ENCODE assay signal across 12 cellular contexts in the genomic region with DNA sequence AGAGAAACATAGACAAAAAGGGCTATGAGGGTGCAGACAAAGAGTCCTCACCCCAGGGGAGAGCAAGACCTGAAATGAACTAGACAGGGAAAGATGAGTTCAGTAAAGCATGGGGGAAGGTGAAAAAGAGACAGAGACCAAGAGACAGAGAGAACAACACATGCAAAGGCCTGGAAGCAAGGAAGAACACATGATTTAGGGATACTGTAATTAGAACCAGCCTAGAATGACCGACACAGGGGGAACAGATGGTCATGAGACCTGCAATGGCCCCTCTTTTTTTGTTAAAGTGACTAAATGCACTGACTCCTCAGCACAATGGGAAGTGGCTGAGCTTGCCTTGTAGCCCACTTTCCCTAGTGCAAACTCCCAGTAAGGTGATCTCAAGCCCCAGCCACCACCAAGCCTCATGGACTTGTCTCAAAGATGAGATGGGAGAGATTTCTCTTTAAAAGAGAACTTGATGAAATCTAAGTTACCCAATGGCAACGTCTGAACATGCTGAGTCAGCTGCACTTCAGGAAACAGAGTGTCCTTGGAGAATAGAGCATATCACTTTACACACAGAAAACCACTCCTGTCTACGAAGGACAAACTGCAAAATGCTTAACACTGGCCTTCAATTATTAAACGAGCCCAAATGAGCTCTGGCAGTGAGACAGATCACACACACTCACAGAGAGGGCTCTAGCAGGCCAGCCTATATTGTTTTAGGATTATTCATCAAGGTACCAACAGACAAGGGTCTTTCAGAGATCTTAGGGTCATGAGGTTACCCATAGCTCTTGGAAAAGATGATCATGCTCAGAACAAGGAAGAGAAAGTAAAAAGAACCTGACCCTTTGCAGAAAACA.
DNase-seq lines count a peak whose midpoint lies in the region; ATAC-seq and TF ChIP-seq lines count a peak whose summit lies in the region.
"Had no signal": no experiment of that assay in that cellular context is flagged by ENCODE, and none has a peak within 500 bp of the region (broad histone marks: within the 10 kb centered on the region; RNA-seq: fewer than 3 reads in every experiment).

No MANE protein-coding gene starts in this region.

- H3K27ac ChIP-seq in gastroesophageal sphincter = no peak overlapping the region

- TF ChIP-seq EP300 in gastroesophageal sphincter (IDR thresholded peaks at IDR 0.05) = no peak

- H3K4me3 ChIP-seq in gastroesophageal sphincter = no peak overlapping the region
- H3K4me3 ChIP-seq: GM12878 had no signal

- no peak for TF ChIP-seq POLR2A in gastroesophageal sphincter (IDR thresholded peaks at IDR 0.05)

- peaks cover 0 to 20% of the 10 kb centered on the region in 2 donors for H3K36me3 ChIP-seq in gastroesophageal sphincter

- 65 to 70% methylated on average over 3 to 4 of the region's 4 CpGs for WGBS in gastroesophageal sphincter (ENCODE audit: low coverage in 1 of 2), 2 donors

- peaks cover 0 to 43% (median 3%) of the 10 kb centered on the region in 3 donors for H3K4me1 ChIP-seq in gastroesophageal sphincter

- H3K9me3 ChIP-seq in gastroesophageal sphincter = no peaks in the 10 kb centered on the region

- DNase-seq in NCI-H1417 (lab: John Stamatoyannopoulos, UW) = peak in 2 of 3 experiments; percentile 26 to 86
- no peak for DNase-seq in NCI-H1417 treated with DMSO at 0.1 percent for 48 hours (lab: John Stamatoyannopoulos, UW)
- DNase-seq in RPMI8226 = peak; percentile 8
- peak; percentile 71 for DNase-seq in stromal cell of bone marrow (ENCODE audit: low read depth)
- DNase-seq in 8988T = no peak
- DNase-seq in OCI-M2 (lab: John Stamatoyannopoulos, UW; ENCODE audit: unreplicated experiment) = no peak
- no peak for DNase-seq in NCI-H1048 (lab: John Stamatoyannopoulos, UW)
- DNase-seq: activated T-cell treated with anti-CD3 and anti-CD28 coated beads, Interleukin-2, amount 50 U/mL, for 24 hours; endodermal cell; GOT3 had no signal

- peak; percentile 73 for ATAC-seq in gastroesophageal sphincter

- H3K27me3 ChIP-seq in gastroesophageal sphincter = no peaks in the 10 kb centered on the region

- TF ChIP-seq CTCF in gastroesophageal sphincter (IDR thresholded peaks at IDR 0.05) = no peak

Comparison
In these comparisons a context has a peak if more than half of its experiments do, and no peak if none do; other contexts are left out.
1. DNase-seq: peak in NCI-H1417 (2 of 3), RPMI8226 (single experiment) and stromal cell of bone marrow (single experiment); none in NCI-H1417 treated with DMSO at 0.1 percent for 48 hours (single experiment), 8988T (single experiment), OCI-M2 (single experiment) and NCI-H1048 (single experiment).